In the genomic region with DNA sequence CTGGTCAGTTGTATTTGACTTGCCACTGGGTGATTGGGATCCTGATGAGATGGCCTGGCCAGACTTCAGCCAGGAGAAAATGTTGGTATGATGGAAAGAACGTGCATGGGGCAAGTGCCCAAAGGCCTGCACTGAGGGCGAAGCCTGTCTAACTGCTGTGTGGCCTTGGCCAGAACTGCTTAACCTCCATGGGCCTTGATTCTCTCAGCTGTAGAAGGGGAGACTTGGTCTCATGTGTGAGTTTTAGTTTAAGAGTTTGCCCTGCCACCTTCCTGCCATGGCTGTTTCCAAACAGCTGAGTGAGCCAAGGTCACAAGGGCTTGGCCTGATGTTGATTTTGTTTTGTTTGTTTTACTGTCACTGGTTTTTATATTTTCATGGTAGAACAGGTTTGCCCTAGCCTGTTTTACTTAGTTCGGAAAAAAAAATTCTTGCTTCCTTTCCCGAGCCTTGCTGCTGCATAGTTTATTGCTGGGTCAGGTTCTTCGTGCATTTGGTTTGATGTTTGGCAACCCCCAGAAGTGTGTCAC, we compare ENCODE assay signal across 14 cellular contexts. TPM values are rescaled to one million over a fixed set of nuclear protein-coding genes. Genes with fewer than 3 reads are reported as not detected.
A peak's percentile ranks its signal among the peaks of the same experiment; 100 is the strongest.
DNase-seq lines count a peak whose midpoint lies in the region; ATAC-seq and TF ChIP-seq lines count a peak whose summit lies in the region.
"Had no signal": no experiment of that assay in that cellular context is flagged by ENCODE, and none has a peak within 500 bp of the region (broad histone marks: within the 10 kb centered on the region; RNA-seq: fewer than 3 reads in every experiment).

No MANE protein-coding gene starts in this region.

- peaks cover 22% of the 10 kb centered on the region for H3K4me1 ChIP-seq in colonic mucosa
- H3K4me1 ChIP-seq in lung (ENCODE audit: control insufficient read depth in 2 of 2, insufficient read depth in 2 of 2, low read length in 2 of 2) = peaks cover 0 to 3% of the 10 kb centered on the region in 2 donors
- peaks cover 6% of the 10 kb centered on the region for H3K4me1 ChIP-seq in smooth muscle cell (ENCODE audit: low read depth)

- H3K36me3 Mint-ChIP-seq in stimulated activated naive B cell treated with anti-CD40 and anti-IgM and Interleukin-4, amounts not matched to agents 10 μg/mL and 1 μg/mL and 100 μg/mL, for 72 hours = peaks cover 14 to 18% of the 10 kb centered on the region in 2 donors

- intact Hi-C loops in colonic mucosa (cut with DNase I) = no loop called here

- ATAC-seq in lung (ENCODE audit: insufficient read depth, low FRiP score) (peak; percentile 20), GM18858 (IDR thresholded peaks at IDR 0.05; ENCODE audit: unreplicated experiment) (no peak), GM21526 (IDR thresholded peaks at IDR 0.05; ENCODE audit: low FRiP score, unreplicated experiment) (no peak)
- no peak for ATAC-seq in stimulated activated naive B cell treated with anti-CD40 and anti-IgM and Interleukin-4, amounts not matched to agents 10 μg/mL and 1 μg/mL and 100 μg/mL, for 72 hours (replicated peaks)

- no peaks in the 10 kb centered on the region for H3K27me3 Mint-ChIP-seq in stimulated activated naive B cell treated with anti-CD40 and anti-IgM and Interleukin-4, amounts not matched to agents 10 μg/mL and 1 μg/mL and 100 μg/mL, for 72 hours

- H3K4me3 ChIP-seq in colonic mucosa = no peak overlapping the region
- no peak overlapping the region for H3K4me3 ChIP-seq in lung
- no peak overlapping the region for H3K4me3 ChIP-seq in smooth muscle cell
- H3K4me3 ChIP-seq: dorsolateral prefrontal cortex, SK-N-MC had no signal

- peak; percentile 22 for DNase-seq in NCI-H2029 (lab: John Stamatoyannopoulos, UW)
- DNase-seq in NCI-H2029 treated with DMSO at 0.1 percent for 48 hours (lab: John Stamatoyannopoulos, UW) = no peak
- DNase-seq in colonic mucosa = peak; percentile 65
- no peak for DNase-seq in lung (ENCODE audit: low spot score)
- no peak for DNase-seq in smooth muscle cell (lab: John Stamatoyannopoulos, UW; ENCODE audit: unreplicated experiment)
- no peak for DNase-seq in stimulated activated naive B cell treated with anti-CD40 and anti-IgM and Interleukin-4, amounts not matched to agents 10 μg/mL and 1 μg/mL and 100 μg/mL, for 72 hours
- DNase-seq: 8988T, dorsolateral prefrontal cortex, Kasumi-1, NCI-H1436, NCI-H446 had no signal

- H4K20me1 ChIP-seq in smooth muscle cell (ENCODE audit: low read depth) = peaks cover 99% of the 10 kb centered on the region

- TF ChIP-seq CTCF in colonic mucosa (IDR thresholded peaks at IDR 0.05) = no peak
- no peak for TF ChIP-seq CTCF in lung (IDR thresholded peaks at IDR 0.05; ENCODE audit: control extremely low read depth, extremely low read depth)
- TF ChIP-seq CTCF in smooth muscle cell (IDR thresholded peaks at IDR 0.05; ENCODE audit: borderline replicate concordance, insufficient read depth, poor library complexity, severe bottlenecking) = no peak

- H3K9me3 ChIP-seq in colonic mucosa (no peaks in the 10 kb centered on the region), lung (ENCODE audit: control insufficient read depth in 2 of 2, insufficient read depth in 1 of 2, low read length in 1 of 2) (no peaks in the 10 kb centered on the region), smooth muscle cell (replicated peaks; ENCODE audit: low read depth) (no peaks in the 10 kb centered on the region)

- peaks cover 71% of the 10 kb centered on the region for H3K79me2 ChIP-seq in smooth muscle cell (ENCODE audit: low read depth)

- no peak overlapping the region for H3K4me2 ChIP-seq in smooth muscle cell

- peak overlapping the region in 1 of 2 donors; percentile 35 for H3K9ac ChIP-seq in colonic mucosa (ENCODE audit: low read depth in 2 of 2, low read length in 2 of 2)
- H3K9ac ChIP-seq in smooth muscle cell (ENCODE audit: low read depth) = no peak overlapping the region

- H3K9me3 Mint-ChIP-seq in stimulated activated naive B cell treated with anti-CD40 and anti-IgM and Interleukin-4, amounts not matched to agents 10 μg/mL and 1 μg/mL and 100 μg/mL, for 72 hours = no peaks in the 10 kb centered on the region

- H3K4me3 Mint-ChIP-seq in stimulated activated naive B cell treated with anti-CD40 and anti-IgM and Interleukin-4, amounts not matched to agents 10 μg/mL and 1 μg/mL and 100 μg/mL, for 72 hours = no peak overlapping the region

- no peaks in the 10 kb centered on the region for H3K36me3 ChIP-seq in colonic mucosa
- H3K36me3 ChIP-seq in lung (ENCODE audit: control insufficient read depth in 2 of 2, insufficient read depth in 2 of 2, low read length in 2 of 2) = peaks cover 17 to 36% of the 10 kb centered on the region in 2 donors
- H3K36me3 ChIP-seq in smooth muscle cell (ENCODE audit: low read depth) = peaks cover 19% of the 10 kb centered on the region

- H3K27me3 ChIP-seq in colonic mucosa (no peaks in the 10 kb centered on the region), lung (ENCODE audit: control insufficient read depth, insufficient read depth) (no peaks in the 10 kb centered on the region), smooth muscle cell (ENCODE audit: low read depth) (no peaks in the 10 kb centered on the region)
- H3K27me3 ChIP-seq: dorsolateral prefrontal cortex had no signal

- 65 to 78% methylated on average over 5 of the region's 5 CpGs for WGBS in lung, 2 donors
- 92% methylated on average over 5 of the region's 5 CpGs for WGBS in smooth muscle cell (ENCODE audit: low lambda C conversion rate)

- H2AFZ ChIP-seq in smooth muscle cell (ENCODE audit: low read depth) = no peak overlapping the region

- H3K27ac ChIP-seq in colonic mucosa (peak overlapping the region; percentile 49), lung (ENCODE audit: low read depth in 1 of 2, low read length in 1 of 2) (peak overlapping the region in 1 of 2 donors; percentile 32), smooth muscle cell (ENCODE audit: low read depth) (peak overlapping the region; percentile 10)
- H3K27ac ChIP-seq: SK-N-MC had no signal

- peaks cover 45% of the 10 kb centered on the region for H3F3A ChIP-seq in smooth muscle cell (ENCODE audit: low read depth)

- no peak overlapping the region for H3K27ac Mint-ChIP-seq in stimulated activated naive B cell treated with anti-CD40 and anti-IgM and Interleukin-4, amounts not matched to agents 10 μg/mL and 1 μg/mL and 100 μg/mL, for 72 hours

- peaks cover 5% of the 10 kb centered on the region in 2 donors for H3K4me1 Mint-ChIP-seq in stimulated activated naive B cell treated with anti-CD40 and anti-IgM and Interleukin-4, amounts not matched to agents 10 μg/mL and 1 μg/mL and 100 μg/mL, for 72 hours

RNA-seq across cellular contexts. Expression of a gene that starts 35.3 kb away (rescaled TPM):
- total RNA-seq in colonic mucosa (100 to 1,000 TPM; 247 to 437 TPM), lung (100 to 1,000 TPM; 348 to 412 TPM), smooth muscle cell (486 and 582 TPM in 2 replicates)
- polyA plus RNA-seq in lung (100 to 1,000 TPM; 313 to 532 TPM), smooth muscle cell (534 and 559 TPM in 2 replicates)

Comparison
In these comparisons a context has a peak if more than half of its experiments do, and no peak if none do; other contexts are left out.
1. DNase-seq: peak in NCI-H2029 (single experiment) and colonic mucosa (single experiment); none in NCI-H2029 treated with DMSO at 0.1 percent for 48 hours (single experiment), lung (single experiment), smooth muscle cell (single experiment) and stimulated activated naive B cell treated with anti-CD40 and anti-IgM and Interleukin-4, amounts not matched to agents 10 μg/mL and 1 μg/mL and 100 μg/mL, for 72 hours (single experiment).